8 cellular contexts compared by ENCODE assay signal in the genomic region with DNA sequence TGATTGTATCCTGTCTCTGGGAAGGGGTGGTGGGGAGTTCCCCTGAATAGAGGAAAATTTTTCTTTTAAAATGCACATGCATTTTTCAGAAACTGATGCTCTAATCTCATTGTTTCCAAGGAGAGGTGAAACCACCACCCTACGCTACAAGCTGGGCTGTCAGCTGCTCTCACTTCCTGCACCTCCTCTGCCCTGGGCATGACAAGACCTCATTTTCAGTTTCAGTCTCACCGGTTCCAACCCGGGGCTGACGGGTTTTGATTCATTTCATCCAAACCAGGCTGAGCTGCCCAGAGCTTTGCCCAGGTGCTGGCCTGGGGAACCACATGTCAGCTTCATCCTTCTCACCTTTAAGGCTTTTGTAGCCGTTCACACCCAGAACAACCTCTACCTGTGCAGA.
DNase-seq lines count a peak whose midpoint lies in the region; ATAC-seq and TF ChIP-seq lines count a peak whose summit lies in the region.

No MANE protein-coding gene starts in this region.

- H3K36me3 ChIP-seq in uterus (no peaks in the 10 kb centered on the region), smooth muscle cell (ENCODE audit: low read depth) (no peaks in the 10 kb centered on the region), adrenal gland (replicated peaks in 1 of 2) (no peaks in the 10 kb centered on the region)

- TF ChIP-seq POLR2A in uterus (IDR thresholded peaks at IDR 0.05) (no peak), adrenal gland (IDR thresholded peaks at IDR 0.05) (no peak)

- peaks cover 4% of the 10 kb centered on the region for H3K36me3 Mint-ChIP-seq in activated CD4-positive, alpha-beta T cell treated with anti-CD3 and anti-CD28 coated beads, Interleukin-2, amount 10 ng/mL, durations not matched to agents 24 days and 14 days (ENCODE audit: low read depth)

- H3K9me3 ChIP-seq in uterus, result no peaks in the 10 kb centered on the region
- H3K9me3 ChIP-seq in smooth muscle cell (replicated peaks; ENCODE audit: low read depth), result no peaks in the 10 kb centered on the region
- no peaks in the 10 kb centered on the region for H3K9me3 ChIP-seq in adrenal gland (replicated peaks in 1 of 3)

- no peaks in the 10 kb centered on the region for H3K9me3 Mint-ChIP-seq in activated CD4-positive, alpha-beta T cell treated with anti-CD3 and anti-CD28 coated beads, Interleukin-2, amount 10 ng/mL, durations not matched to agents 24 days and 14 days

- H3K27me3 ChIP-seq in uterus, result no peaks in the 10 kb centered on the region
- H3K27me3 ChIP-seq in smooth muscle cell (ENCODE audit: low read depth), result peaks cover 4% of the 10 kb centered on the region
- peaks cover 8% of the 10 kb centered on the region for H3K27me3 ChIP-seq in adrenal gland

- WGBS in smooth muscle cell (ENCODE audit: low lambda C conversion rate), result 88% methylated on average over 5 of the region's 5 CpGs
- WGBS in adrenal gland, 4 donors, result 52 to 73% (median 62%) methylated on average over 4 to 5 of the region's 5 CpGs

- peak; percentile 94 for ATAC-seq in GM18517 (IDR thresholded peaks at IDR 0.05; ENCODE audit: unreplicated experiment)
- ATAC-seq in HG02642 (IDR thresholded peaks at IDR 0.05; ENCODE audit: poor library complexity, unreplicated experiment), result peak; percentile 91

- no peak overlapping the region for H3K9ac ChIP-seq in smooth muscle cell (ENCODE audit: low read depth)

- H3K4me3 Mint-ChIP-seq in activated CD4-positive, alpha-beta T cell treated with anti-CD3 and anti-CD28 coated beads, Interleukin-2, amount 10 ng/mL, durations not matched to agents 24 days and 14 days, result peak overlapping the region; percentile 33

- intact Hi-C loops in activated CD4-positive, alpha-beta T cell treated with anti-CD3 and anti-CD28 coated beads, Interleukin-2, amount 10 ng/mL, durations not matched to agents 24 days and 14 days (cut with micrococcal nuclease), result loop anchor here (5.0 kb wide), 1 partner anchor 447 kb away; no protein-coding TSS in a partner anchor
- intact Hi-C loops in uterus (cut with DNase I; ENCODE audit: low total_unique reads) (no loop called here), adrenal gland (cut with DNase I) (no loop called here)

- H3K4me1 ChIP-seq in uterus, result no peaks in the 10 kb centered on the region
- peaks cover 20% of the 10 kb centered on the region for H3K4me1 ChIP-seq in smooth muscle cell (ENCODE audit: low read depth)
- H3K4me1 ChIP-seq in adrenal gland (replicated peaks in 1 of 2), result no peaks in the 10 kb centered on the region

- H3K79me2 ChIP-seq in smooth muscle cell (ENCODE audit: low read depth), result no peaks in the 10 kb centered on the region

- H4K20me1 ChIP-seq in smooth muscle cell (ENCODE audit: low read depth), result no peaks in the 10 kb centered on the region

- H2AFZ ChIP-seq in smooth muscle cell (ENCODE audit: low read depth), result no peak overlapping the region

- H3K27ac ChIP-seq in uterus (no peak overlapping the region), smooth muscle cell (ENCODE audit: low read depth) (no peak overlapping the region), adrenal gland (no peak overlapping the region)

- peak; percentile 93 for DNase-seq in activated CD4-positive, alpha-beta T cell treated with anti-CD3 and anti-CD28 coated beads, Interleukin-2, amount 10 ng/mL, durations not matched to agents 24 days and 14 days
- peak; percentile 40 for DNase-seq in stimulated activated CD4-positive, alpha-beta T cell treated with anti-CD3 and anti-CD28 coated beads, Interleukin-12 subunit alpha, Interleukin-12 subunit beta, amount 100 ng/mL, for 4 hours
- no peak for DNase-seq in superior temporal gyrus (ENCODE audit: extremely low spot score)
- DNase-seq in uterus, result no peak
- DNase-seq in smooth muscle cell (lab: John Stamatoyannopoulos, UW; ENCODE audit: unreplicated experiment), result no peak
- no peak for DNase-seq in adrenal gland

- H3F3A ChIP-seq in smooth muscle cell (ENCODE audit: low read depth), result no peaks in the 10 kb centered on the region

- peaks cover 63% of the 10 kb centered on the region for H3K4me1 Mint-ChIP-seq in activated CD4-positive, alpha-beta T cell treated with anti-CD3 and anti-CD28 coated beads, Interleukin-2, amount 10 ng/mL, durations not matched to agents 24 days and 14 days

- no peak overlapping the region for H3K4me2 ChIP-seq in smooth muscle cell

- no peak for TF ChIP-seq CTCF in uterus (IDR thresholded peaks at IDR 0.05)
- no peak for TF ChIP-seq CTCF in smooth muscle cell (IDR thresholded peaks at IDR 0.05; ENCODE audit: borderline replicate concordance, insufficient read depth, poor library complexity, severe bottlenecking)
- TF ChIP-seq CTCF in adrenal gland (IDR thresholded peaks at IDR 0.05), result no peak

- no peaks in the 10 kb centered on the region for H3K27me3 Mint-ChIP-seq in activated CD4-positive, alpha-beta T cell treated with anti-CD3 and anti-CD28 coated beads, Interleukin-2, amount 10 ng/mL, durations not matched to agents 24 days and 14 days

- peak overlapping the region; percentile 76 for H3K27ac Mint-ChIP-seq in activated CD4-positive, alpha-beta T cell treated with anti-CD3 and anti-CD28 coated beads, Interleukin-2, amount 10 ng/mL, durations not matched to agents 24 days and 14 days

- H3K4me3 ChIP-seq in uterus, result no peak overlapping the region
- H3K4me3 ChIP-seq in smooth muscle cell, result no peak overlapping the region
- H3K4me3 ChIP-seq in adrenal gland, result no peak overlapping the region

Comparison
In these comparisons a context has a peak if more than half of its experiments do, and no peak if none do; other contexts are left out.
1. DNase-seq: peak in activated CD4-positive, alpha-beta T cell treated with anti-CD3 and anti-CD28 coated beads, Interleukin-2, amount 10 ng/mL, durations not matched to agents 24 days and 14 days (single experiment) and stimulated activated CD4-positive, alpha-beta T cell treated with anti-CD3 and anti-CD28 coated beads, Interleukin-12 subunit alpha, Interleukin-12 subunit beta, amount 100 ng/mL, for 4 hours (single experiment); none in superior temporal gyrus (single experiment), uterus (0 of 2), smooth muscle cell (single experiment) and adrenal gland (0 of 7).